8 cellular contexts compared by ENCODE assay signal in genomic region chr2:113370478-113371091, GRCh38.
DNase-seq lines count a peak whose midpoint lies in the region; ATAC-seq and TF ChIP-seq lines count a peak whose summit lies in the region.

No MANE protein-coding gene starts in this region.

- peaks cover 4% of the 10 kb centered on the region for H3K27me3 Mint-ChIP-seq in activated CD8-positive, alpha-beta T cell treated with anti-CD3 and anti-CD28 coated beads for 36 hours
- peaks cover 3 to 12% of the 10 kb centered on the region in 2 donors for H3K27me3 Mint-ChIP-seq in natural killer cell treated with Interleukin-12 subunit alpha and Interleukin-12 subunit beta and Interleukin-15 and Interleukin-18, amount 100 ng/mL, for 72 hours

- peak; percentile 79 for DNase-seq in GM03348 (ENCODE audit: low spot score)
- peak; percentile 73 for DNase-seq in HK-2 (ENCODE audit: unreplicated experiment)
- DNase-seq in activated CD8-positive, alpha-beta T cell treated with anti-CD3 and anti-CD28 coated beads for 36 hours, result peak; percentile 79
- peak; percentile 79 for DNase-seq in epithelial cell of esophagus (ENCODE audit: low read depth)
- DNase-seq in natural killer cell treated with Interleukin-12 subunit alpha and Interleukin-12 subunit beta and Interleukin-15 and Interleukin-18, amount 100 ng/mL, for 72 hours (ENCODE audit: low spot score), result no peak
- peak; percentile 87 for DNase-seq in superior temporal gyrus (ENCODE audit: extremely low spot score)
- no peak for DNase-seq in NCI-H1417 (lab: John Stamatoyannopoulos, UW)
- no peak for DNase-seq in NCI-H1436 treated with DMSO at 0.1 percent for 48 hours (lab: John Stamatoyannopoulos, UW)

- H3K4me3 Mint-ChIP-seq in activated CD8-positive, alpha-beta T cell treated with anti-CD3 and anti-CD28 coated beads for 36 hours, result no peak overlapping the region
- H3K4me3 Mint-ChIP-seq in natural killer cell treated with Interleukin-12 subunit alpha and Interleukin-12 subunit beta and Interleukin-15 and Interleukin-18, amount 100 ng/mL, for 72 hours, result no peak overlapping the region

- no peak overlapping the region for H3K27ac Mint-ChIP-seq in activated CD8-positive, alpha-beta T cell treated with anti-CD3 and anti-CD28 coated beads for 36 hours
- H3K27ac Mint-ChIP-seq in natural killer cell treated with Interleukin-12 subunit alpha and Interleukin-12 subunit beta and Interleukin-15 and Interleukin-18, amount 100 ng/mL, for 72 hours, result peak overlapping the region in 1 of 2 donors; percentile 53

- peak; percentile 97 for ATAC-seq in activated CD8-positive, alpha-beta T cell treated with anti-CD3 and anti-CD28 coated beads for 36 hours
- peak; percentile 74 to 75 for ATAC-seq in natural killer cell treated with Interleukin-12 subunit alpha and Interleukin-12 subunit beta and Interleukin-15 and Interleukin-18, amount 100 ng/mL, for 72 hours

- CTCF ChIA-PET in activated CD8-positive, alpha-beta T cell treated with anti-CD3 and anti-CD28 coated beads for 36 hours (lab: Charles Lee), result interaction anchor here (0.6 to 4.1 kb wide), 31 partner anchors 8 to 376 kb away, joined by 3 to 62 read pairs (median 4); no protein-coding TSS in a partner anchor

- H3K36me3 Mint-ChIP-seq in activated CD8-positive, alpha-beta T cell treated with anti-CD3 and anti-CD28 coated beads for 36 hours (ENCODE audit: low read depth), result no peaks in the 10 kb centered on the region
- no peaks in the 10 kb centered on the region for H3K36me3 Mint-ChIP-seq in natural killer cell treated with Interleukin-12 subunit alpha and Interleukin-12 subunit beta and Interleukin-15 and Interleukin-18, amount 100 ng/mL, for 72 hours

- intact Hi-C loops in activated CD8-positive, alpha-beta T cell treated with anti-CD3 and anti-CD28 coated beads for 36 hours (cut with micrococcal nuclease), result loop anchor here (2.0 kb wide), 1 partner anchor 122 kb away; no protein-coding TSS in a partner anchor

- H3K4me3 ChIP-seq in epithelial cell of esophagus (ENCODE audit: low read length), result no peak overlapping the region

- H3K4me1 Mint-ChIP-seq in activated CD8-positive, alpha-beta T cell treated with anti-CD3 and anti-CD28 coated beads for 36 hours (ENCODE audit: low read depth), result peaks cover 5% of the 10 kb centered on the region
- H3K4me1 Mint-ChIP-seq in natural killer cell treated with Interleukin-12 subunit alpha and Interleukin-12 subunit beta and Interleukin-15 and Interleukin-18, amount 100 ng/mL, for 72 hours (ENCODE audit: low read depth in 2 of 2), result peaks cover 0 to 2% of the 10 kb centered on the region in 2 donors

- peak; percentile 73 for TF ChIP-seq CTCF in activated CD8-positive, alpha-beta T cell treated with anti-CD3 and anti-CD28 coated beads for 36 hours (IDR thresholded peaks at IDR 0.05)
- TF ChIP-seq CTCF in epithelial cell of esophagus (IDR thresholded peaks at IDR 0.05; ENCODE audit: insufficient read depth, low read depth, low read length, missing control alignments), result peak; percentile 70

- POLR2A ChIA-PET in activated CD8-positive, alpha-beta T cell treated with anti-CD3 and anti-CD28 coated beads for 36 hours (lab: Charles Lee), result no interaction called here

- no peaks in the 10 kb centered on the region for H3K9me3 Mint-ChIP-seq in activated CD8-positive, alpha-beta T cell treated with anti-CD3 and anti-CD28 coated beads for 36 hours
- no peaks in the 10 kb centered on the region for H3K9me3 Mint-ChIP-seq in natural killer cell treated with Interleukin-12 subunit alpha and Interleukin-12 subunit beta and Interleukin-15 and Interleukin-18, amount 100 ng/mL, for 72 hours

Comparison
In these comparisons a context has a peak if more than half of its experiments do, and no peak if none do; other contexts are left out.
1. DNase-seq: peak in GM03348 (single experiment), HK-2 (single experiment), activated CD8-positive, alpha-beta T cell treated with anti-CD3 and anti-CD28 coated beads for 36 hours (single experiment), epithelial cell of esophagus (single experiment) and superior temporal gyrus (single experiment); none in natural killer cell treated with Interleukin-12 subunit alpha and Interleukin-12 subunit beta and Interleukin-15 and Interleukin-18, amount 100 ng/mL, for 72 hours (single experiment), NCI-H1417 (0 of 3) and NCI-H1436 treated with DMSO at 0.1 percent for 48 hours (single experiment).